In the genomic region with DNA sequence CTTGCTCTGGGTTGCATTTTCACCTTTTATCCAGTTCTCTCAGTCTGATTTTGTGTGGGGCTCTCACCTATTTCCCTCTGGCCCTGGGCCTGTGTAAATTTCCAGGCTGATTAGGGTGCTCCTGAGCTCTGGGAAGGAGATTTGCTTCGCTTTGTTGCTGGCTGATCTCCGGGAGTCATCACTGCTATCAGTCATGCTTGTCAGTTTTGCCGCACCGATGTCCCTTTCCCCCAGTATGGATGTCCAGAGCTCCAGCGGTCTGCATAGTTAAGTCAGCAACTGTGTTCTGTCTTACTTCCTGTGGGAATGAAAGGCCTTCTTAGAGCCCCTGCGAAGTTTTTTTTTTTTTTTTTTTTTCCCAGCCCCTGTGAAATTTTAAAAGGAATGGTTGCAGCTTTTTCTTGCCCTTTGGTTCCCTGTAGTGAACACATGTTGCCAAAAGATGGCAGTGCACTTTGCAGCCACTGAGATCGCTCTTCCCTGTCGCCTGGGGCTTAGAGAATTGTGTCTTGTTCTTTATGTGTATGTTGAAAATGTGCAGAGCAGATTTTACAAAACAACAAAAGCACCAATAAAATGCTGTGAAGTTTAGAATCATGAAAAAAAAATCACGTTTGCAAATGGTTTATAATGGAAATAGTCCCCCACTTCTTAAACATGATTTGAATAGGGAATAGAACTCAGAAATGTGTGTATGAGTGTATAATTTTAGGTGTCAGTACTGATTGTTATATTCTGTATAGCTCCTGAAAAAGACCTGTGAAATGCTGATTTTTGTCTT, we compare ENCODE assay signal across 8 cellular contexts.
DNase-seq lines count a peak whose midpoint lies in the region; ATAC-seq and TF ChIP-seq lines count a peak whose summit lies in the region.

No MANE protein-coding gene starts in this region.

- no peaks in the 10 kb centered on the region for H3K36me3 ChIP-seq in lung (ENCODE audit: control insufficient read depth in 2 of 2, insufficient read depth in 2 of 2, low read length in 2 of 2)

- H3K4me1 Mint-ChIP-seq in activated naive CD8-positive, alpha-beta T cell treated with anti-CD3 and anti-CD28 coated beads, Interleukin-2, amount 50 U/mL, for 24 hours, result no peaks in the 10 kb centered on the region

- H3K4me3 Mint-ChIP-seq in activated naive CD8-positive, alpha-beta T cell treated with anti-CD3 and anti-CD28 coated beads, Interleukin-2, amount 50 U/mL, for 24 hours, result no peak overlapping the region

- H3K9me3 Mint-ChIP-seq in activated naive CD8-positive, alpha-beta T cell treated with anti-CD3 and anti-CD28 coated beads, Interleukin-2, amount 50 U/mL, for 24 hours, result no peaks in the 10 kb centered on the region

- no peaks in the 10 kb centered on the region for H3K27me3 ChIP-seq in lung (ENCODE audit: control insufficient read depth, insufficient read depth)

- ATAC-seq in GM21423 (IDR thresholded peaks at IDR 0.05; ENCODE audit: unreplicated experiment), result peak; percentile 56
- ATAC-seq in lung (ENCODE audit: insufficient read depth, low FRiP score), result no peak
- no peak for ATAC-seq in activated naive CD8-positive, alpha-beta T cell treated with anti-CD3 and anti-CD28 coated beads, Interleukin-2, amount 50 U/mL, for 24 hours

- H3K27me3 Mint-ChIP-seq in activated naive CD8-positive, alpha-beta T cell treated with anti-CD3 and anti-CD28 coated beads, Interleukin-2, amount 50 U/mL, for 24 hours, result no peaks in the 10 kb centered on the region

- H3K9me3 ChIP-seq in lung (ENCODE audit: control insufficient read depth in 2 of 2, insufficient read depth in 1 of 2, low read length in 1 of 2), result no peaks in the 10 kb centered on the region

- DNase-seq in COR-L47 (lab: John Stamatoyannopoulos, UW), result peak; percentile 34
- peak; percentile 1 for DNase-seq in NCI-H69 (lab: John Stamatoyannopoulos, UW)
- DNase-seq in dermis blood vessel endothelial cell, result peak; percentile 35
- no peak for DNase-seq in lung (ENCODE audit: low spot score)
- no peak for DNase-seq in stimulated activated naive CD4-positive, alpha-beta T cell (lab: John Stamatoyannopoulos, UW)
- no peak for DNase-seq in ureter (ENCODE audit: low spot score)
- DNase-seq in activated naive CD8-positive, alpha-beta T cell treated with anti-CD3 and anti-CD28 coated beads, Interleukin-2, amount 50 U/mL, for 24 hours, result no peak

- H3K4me1 ChIP-seq in lung (ENCODE audit: control insufficient read depth in 2 of 2, insufficient read depth in 2 of 2, low read length in 2 of 2), result peaks cover 4 to 5% of the 10 kb centered on the region in 2 donors

- H3K27ac Mint-ChIP-seq in activated naive CD8-positive, alpha-beta T cell treated with anti-CD3 and anti-CD28 coated beads, Interleukin-2, amount 50 U/mL, for 24 hours, result no peak overlapping the region

- H3K4me3 ChIP-seq in lung, result no peak overlapping the region

- peak overlapping the region in 1 of 2 donors; percentile 72 for H3K27ac ChIP-seq in lung (ENCODE audit: low read depth in 1 of 2, low read length in 1 of 2)

- peak; percentile 28 for TF ChIP-seq CTCF in lung (IDR thresholded peaks at IDR 0.05; ENCODE audit: control extremely low read depth, extremely low read depth)

- 26 to 30% methylated on average over 9 of the region's 9 CpGs for WGBS in lung, 2 donors

- H3K36me3 Mint-ChIP-seq in activated naive CD8-positive, alpha-beta T cell treated with anti-CD3 and anti-CD28 coated beads, Interleukin-2, amount 50 U/mL, for 24 hours (ENCODE audit: low read depth), result no peaks in the 10 kb centered on the region

Comparison
In these comparisons a context has a peak if more than half of its experiments do, and no peak if none do; other contexts are left out.
1. DNase-seq: peak in COR-L47 (single experiment), NCI-H69 (single experiment) and dermis blood vessel endothelial cell (single experiment); none in lung (single experiment), stimulated activated naive CD4-positive, alpha-beta T cell (0 of 6), ureter (single experiment) and activated naive CD8-positive, alpha-beta T cell treated with anti-CD3 and anti-CD28 coated beads, Interleukin-2, amount 50 U/mL, for 24 hours (single experiment).